ENCODE assay signal across 1 cellular context in the genomic region with DNA sequence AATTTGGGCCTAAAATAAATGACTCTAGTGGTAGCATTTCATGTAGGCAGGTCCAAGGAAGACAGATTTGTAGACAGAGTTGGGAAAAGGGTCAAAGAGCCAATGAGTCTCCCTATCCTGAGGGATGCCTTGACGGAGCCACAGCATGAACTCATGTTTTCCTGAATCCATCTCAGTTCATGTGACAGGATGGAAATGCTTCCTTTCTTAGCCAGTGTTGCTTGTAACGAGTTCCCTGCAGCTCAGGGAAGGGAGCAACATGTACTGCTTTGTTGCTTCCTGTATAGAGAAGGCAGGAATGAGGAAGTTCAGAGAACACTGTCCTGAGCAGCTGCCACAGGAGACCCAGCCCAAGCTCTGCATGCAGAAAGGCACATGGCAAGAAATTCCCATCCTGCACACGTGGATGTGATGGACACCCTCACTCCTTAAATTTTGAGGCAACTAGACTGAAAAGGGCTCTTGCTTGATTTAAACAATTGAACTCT.
TF ChIP-seq lines count a peak whose summit lies in the region.

No MANE protein-coding gene starts in this region.

TF ChIP-seq in HepG2, 621 proteins besides CTCF, POLR2A, EP300 and RAD21 (continued from another document and continues in another):
- TF ChIP-seq, protein P1, sequence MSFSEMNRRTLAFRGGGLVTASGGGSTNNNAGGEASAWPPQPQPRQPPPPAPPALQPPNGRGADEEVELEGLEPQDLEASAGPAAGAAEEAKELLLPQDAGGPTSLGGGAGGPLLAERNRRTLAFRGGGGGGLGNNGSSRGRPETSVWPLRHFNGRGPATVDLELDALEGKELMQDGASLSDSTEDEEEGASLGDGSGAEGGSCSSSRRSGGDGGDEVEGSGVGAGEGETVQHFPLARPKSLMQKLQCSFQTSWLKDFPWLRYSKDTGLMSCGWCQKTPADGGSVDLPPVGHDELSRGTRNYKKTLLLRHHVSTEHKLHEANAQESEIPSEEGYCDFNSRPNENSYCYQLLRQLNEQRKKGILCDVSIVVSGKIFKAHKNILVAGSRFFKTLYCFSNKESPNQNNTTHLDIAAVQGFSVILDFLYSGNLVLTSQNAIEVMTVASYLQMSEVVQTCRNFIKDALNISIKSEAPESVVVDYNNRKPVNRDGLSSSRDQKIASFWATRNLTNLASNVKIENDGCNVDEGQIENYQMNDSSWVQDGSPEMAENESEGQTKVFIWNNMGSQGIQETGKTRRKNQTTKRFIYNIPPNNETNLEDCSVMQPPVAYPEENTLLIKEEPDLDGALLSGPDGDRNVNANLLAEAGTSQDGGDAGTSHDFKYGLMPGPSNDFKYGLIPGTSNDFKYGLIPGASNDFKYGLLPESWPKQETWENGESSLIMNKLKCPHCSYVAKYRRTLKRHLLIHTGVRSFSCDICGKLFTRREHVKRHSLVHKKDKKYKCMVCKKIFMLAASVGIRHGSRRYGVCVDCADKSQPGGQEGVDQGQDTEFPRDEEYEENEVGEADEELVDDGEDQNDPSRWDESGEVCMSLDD (CRISPR knock-in tag; IDR thresholded peaks at IDR 0.05; ENCODE audit: borderline replicate concordance), result no peak
- TF ChIP-seq, protein P2, sequence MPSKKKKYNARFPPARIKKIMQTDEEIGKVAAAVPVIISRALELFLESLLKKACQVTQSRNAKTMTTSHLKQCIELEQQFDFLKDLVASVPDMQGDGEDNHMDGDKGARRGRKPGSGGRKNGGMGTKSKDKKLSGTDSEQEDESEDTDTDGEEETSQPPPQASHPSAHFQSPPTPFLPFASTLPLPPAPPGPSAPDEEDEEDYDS (CRISPR knock-in tag; IDR thresholded peaks at IDR 0.05), result peak; percentile 43; the same call in 1 of the 2 replicates
- TF ChIP-seq MAZ (IDR thresholded peaks at IDR 0.05; ENCODE audit: borderline replicate concordance, low read depth, low read length) (no peak), MAZ (CRISPR knock-in tag; IDR thresholded peaks at IDR 0.05; ENCODE audit: low read depth) (no peak), ZNF839 (CRISPR knock-in tag; IDR thresholded peaks at IDR 0.05; ENCODE audit: borderline replicate concordance) (no peak), TOPORS (CRISPR knock-in tag; IDR thresholded peaks at IDR 0.05) (no peak), SALL1 (CRISPR knock-in tag; IDR thresholded peaks at IDR 0.05) (peak; percentile 58), MIER3 (CRISPR knock-in tag; IDR thresholded peaks at IDR 0.05; ENCODE audit: borderline replicate concordance) (no peak), ZNF296 (CRISPR knock-in tag; conservative IDR thresholded peaks at IDR 0.05) (no peak), RAD51 (IDR thresholded peaks at IDR 0.05; ENCODE audit: borderline replicate concordance) (no peak), IKZF1 (IDR thresholded peaks at IDR 0.05) (no peak), ZNF34 (CRISPR knock-in tag; IDR thresholded peaks at IDR 0.05; ENCODE audit: borderline replicate concordance) (no peak), PPARG (CRISPR knock-in tag; conservative IDR thresholded peaks at IDR 0.05) (0 out of 2 replicates have a peak, but pooled peaks have one; percentile 42), ZBTB38 (CRISPR knock-in tag; IDR thresholded peaks at IDR 0.05) (no peak; the same call in 1 of the 2 replicates), SRSF4 (IDR thresholded peaks at IDR 0.05; ENCODE audit: low read depth, low read length, poor library complexity, severe bottlenecking) (no peak), ZNF264 (CRISPR knock-in tag; IDR thresholded peaks at IDR 0.05) (no peak), SETDB1 (CRISPR knock-in tag; IDR thresholded peaks at IDR 0.05; ENCODE audit: borderline replicate concordance) (no peak), PITX1 (CRISPR knock-in tag; IDR thresholded peaks at IDR 0.05) (peak; percentile 60), SOX5 (CRISPR knock-in tag; IDR thresholded peaks at IDR 0.05; ENCODE audit: borderline replicate concordance) (peak; percentile 44; the same call in 1 of the 2 replicates), RARA (CRISPR knock-in tag; IDR thresholded peaks at IDR 0.05) (peak; percentile 36; the same call in 1 of the 2 replicates), STAT5B (CRISPR knock-in tag; IDR thresholded peaks at IDR 0.05) (no peak), HNRNPK (IDR thresholded peaks at IDR 0.05; ENCODE audit: low read depth, low read length, poor library complexity, severe bottlenecking) (no peak), RXRB (CRISPR knock-in tag; IDR thresholded peaks at IDR 0.05; ENCODE audit: borderline replicate concordance) (peak; percentile 62; the same call in 1 of the 2 replicates), ETV6 (CRISPR knock-in tag; conservative IDR thresholded peaks at IDR 0.05) (no peak), ZSCAN21 (CRISPR knock-in tag; IDR thresholded peaks at IDR 0.05; ENCODE audit: borderline replicate concordance) (peak; percentile 46; the same call in 1 of the 2 replicates), ZNF724P (CRISPR knock-in tag; IDR thresholded peaks at IDR 0.05; ENCODE audit: borderline replicate concordance) (no peak), MAF1 (CRISPR knock-in tag; IDR thresholded peaks at IDR 0.05; ENCODE audit: borderline replicate concordance) (no peak), TBL1XR1 (IDR thresholded peaks at IDR 0.05; ENCODE audit: borderline replicate concordance, low read length, partially characterized antibody) (no peak), ZBTB7A (CRISPR knock-in tag; IDR thresholded peaks at IDR 0.05) (no peak), ZNF143 (CRISPR knock-in tag; IDR thresholded peaks at IDR 0.05) (no peak), ZNF841 (CRISPR knock-in tag; IDR thresholded peaks at IDR 0.05; ENCODE audit: borderline replicate concordance) (no peak), ZNF138 (CRISPR knock-in tag; IDR thresholded peaks at IDR 0.05; ENCODE audit: low read depth) (no peak), ZMYM3 (CRISPR knock-in tag; IDR thresholded peaks at IDR 0.05) (peak; percentile 63; the same call in 1 of the 2 replicates), ZNF180 (CRISPR knock-in tag; IDR thresholded peaks at IDR 0.05; ENCODE audit: borderline replicate concordance, low read depth) (no peak), ZNF234 (CRISPR knock-in tag; conservative IDR thresholded peaks at IDR 0.05) (no peak), CENPT (CRISPR knock-in tag; IDR thresholded peaks at IDR 0.05; ENCODE audit: low read depth) (0 out of 2 replicates have a peak, but pooled peaks have one; percentile 48), NR2C2 (CRISPR knock-in tag; IDR thresholded peaks at IDR 0.05; ENCODE audit: borderline replicate concordance) (no peak), HNRNPH1 (optimal IDR thresholded peaks at IDR 0.05; ENCODE audit: low read depth, low read length) (no peak)
- TF ChIP-seq, protein P3, sequence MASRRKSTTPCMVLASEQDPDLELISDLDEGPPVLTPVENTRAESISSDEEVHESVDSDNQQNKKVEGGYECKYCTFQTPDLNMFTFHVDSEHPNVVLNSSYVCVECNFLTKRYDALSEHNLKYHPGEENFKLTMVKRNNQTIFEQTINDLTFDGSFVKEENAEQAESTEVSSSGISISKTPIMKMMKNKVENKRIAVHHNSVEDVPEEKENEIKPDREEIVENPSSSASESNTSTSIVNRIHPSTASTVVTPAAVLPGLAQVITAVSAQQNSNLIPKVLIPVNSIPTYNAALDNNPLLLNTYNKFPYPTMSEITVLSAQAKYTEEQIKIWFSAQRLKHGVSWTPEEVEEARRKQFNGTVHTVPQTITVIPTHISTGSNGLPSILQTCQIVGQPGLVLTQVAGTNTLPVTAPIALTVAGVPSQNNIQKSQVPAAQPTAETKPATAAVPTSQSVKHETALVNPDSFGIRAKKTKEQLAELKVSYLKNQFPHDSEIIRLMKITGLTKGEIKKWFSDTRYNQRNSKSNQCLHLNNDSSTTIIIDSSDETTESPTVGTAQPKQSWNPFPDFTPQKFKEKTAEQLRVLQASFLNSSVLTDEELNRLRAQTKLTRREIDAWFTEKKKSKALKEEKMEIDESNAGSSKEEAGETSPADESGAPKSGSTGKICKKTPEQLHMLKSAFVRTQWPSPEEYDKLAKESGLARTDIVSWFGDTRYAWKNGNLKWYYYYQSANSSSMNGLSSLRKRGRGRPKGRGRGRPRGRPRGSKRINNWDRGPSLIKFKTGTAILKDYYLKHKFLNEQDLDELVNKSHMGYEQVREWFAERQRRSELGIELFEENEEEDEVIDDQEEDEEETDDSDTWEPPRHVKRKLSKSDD (CRISPR knock-in tag; IDR thresholded peaks at IDR 0.05; ENCODE audit: low read depth), result no peak
- TF ChIP-seq, protein P4, sequence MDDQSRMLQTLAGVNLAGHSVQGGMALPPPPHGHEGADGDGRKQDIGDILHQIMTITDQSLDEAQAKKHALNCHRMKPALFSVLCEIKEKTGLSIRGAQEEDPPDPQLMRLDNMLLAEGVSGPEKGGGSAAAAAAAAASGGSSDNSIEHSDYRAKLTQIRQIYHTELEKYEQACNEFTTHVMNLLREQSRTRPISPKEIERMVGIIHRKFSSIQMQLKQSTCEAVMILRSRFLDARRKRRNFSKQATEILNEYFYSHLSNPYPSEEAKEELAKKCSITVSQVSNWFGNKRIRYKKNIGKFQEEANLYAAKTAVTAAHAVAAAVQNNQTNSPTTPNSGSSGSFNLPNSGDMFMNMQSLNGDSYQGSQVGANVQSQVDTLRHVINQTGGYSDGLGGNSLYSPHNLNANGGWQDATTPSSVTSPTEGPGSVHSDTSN (CRISPR knock-in tag; IDR thresholded peaks at IDR 0.05; ENCODE audit: borderline replicate concordance), result no peak
- TF ChIP-seq, protein P5, sequence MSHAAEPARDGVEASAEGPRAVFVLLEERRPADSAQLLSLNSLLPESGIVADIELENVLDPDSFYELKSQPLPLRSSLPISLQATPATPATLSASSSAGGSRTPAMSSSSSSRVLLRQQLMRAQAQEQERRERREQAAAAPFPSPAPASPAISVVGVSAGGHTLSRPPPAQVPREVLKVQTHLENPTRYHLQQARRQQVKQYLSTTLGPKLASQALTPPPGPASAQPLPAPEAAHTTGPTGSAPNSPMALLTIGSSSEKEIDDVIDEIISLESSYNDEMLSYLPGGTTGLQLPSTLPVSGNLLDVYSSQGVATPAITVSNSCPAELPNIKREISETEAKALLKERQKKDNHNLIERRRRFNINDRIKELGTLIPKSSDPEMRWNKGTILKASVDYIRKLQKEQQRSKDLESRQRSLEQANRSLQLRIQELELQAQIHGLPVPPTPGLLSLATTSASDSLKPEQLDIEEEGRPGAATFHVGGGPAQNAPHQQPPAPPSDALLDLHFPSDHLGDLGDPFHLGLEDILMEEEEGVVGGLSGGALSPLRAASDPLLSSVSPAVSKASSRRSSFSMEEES (CRISPR knock-in tag; IDR thresholded peaks at IDR 0.05), result peak; percentile 52
- TF ChIP-seq, protein P6, sequence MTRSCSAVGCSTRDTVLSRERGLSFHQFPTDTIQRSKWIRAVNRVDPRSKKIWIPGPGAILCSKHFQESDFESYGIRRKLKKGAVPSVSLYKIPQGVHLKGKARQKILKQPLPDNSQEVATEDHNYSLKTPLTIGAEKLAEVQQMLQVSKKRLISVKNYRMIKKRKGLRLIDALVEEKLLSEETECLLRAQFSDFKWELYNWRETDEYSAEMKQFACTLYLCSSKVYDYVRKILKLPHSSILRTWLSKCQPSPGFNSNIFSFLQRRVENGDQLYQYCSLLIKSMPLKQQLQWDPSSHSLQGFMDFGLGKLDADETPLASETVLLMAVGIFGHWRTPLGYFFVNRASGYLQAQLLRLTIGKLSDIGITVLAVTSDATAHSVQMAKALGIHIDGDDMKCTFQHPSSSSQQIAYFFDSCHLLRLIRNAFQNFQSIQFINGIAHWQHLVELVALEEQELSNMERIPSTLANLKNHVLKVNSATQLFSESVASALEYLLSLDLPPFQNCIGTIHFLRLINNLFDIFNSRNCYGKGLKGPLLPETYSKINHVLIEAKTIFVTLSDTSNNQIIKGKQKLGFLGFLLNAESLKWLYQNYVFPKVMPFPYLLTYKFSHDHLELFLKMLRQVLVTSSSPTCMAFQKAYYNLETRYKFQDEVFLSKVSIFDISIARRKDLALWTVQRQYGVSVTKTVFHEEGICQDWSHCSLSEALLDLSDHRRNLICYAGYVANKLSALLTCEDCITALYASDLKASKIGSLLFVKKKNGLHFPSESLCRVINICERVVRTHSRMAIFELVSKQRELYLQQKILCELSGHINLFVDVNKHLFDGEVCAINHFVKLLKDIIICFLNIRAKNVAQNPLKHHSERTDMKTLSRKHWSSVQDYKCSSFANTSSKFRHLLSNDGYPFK (CRISPR knock-in tag; IDR thresholded peaks at IDR 0.05; ENCODE audit: borderline replicate concordance), result no peak
- TF ChIP-seq, protein P7, sequence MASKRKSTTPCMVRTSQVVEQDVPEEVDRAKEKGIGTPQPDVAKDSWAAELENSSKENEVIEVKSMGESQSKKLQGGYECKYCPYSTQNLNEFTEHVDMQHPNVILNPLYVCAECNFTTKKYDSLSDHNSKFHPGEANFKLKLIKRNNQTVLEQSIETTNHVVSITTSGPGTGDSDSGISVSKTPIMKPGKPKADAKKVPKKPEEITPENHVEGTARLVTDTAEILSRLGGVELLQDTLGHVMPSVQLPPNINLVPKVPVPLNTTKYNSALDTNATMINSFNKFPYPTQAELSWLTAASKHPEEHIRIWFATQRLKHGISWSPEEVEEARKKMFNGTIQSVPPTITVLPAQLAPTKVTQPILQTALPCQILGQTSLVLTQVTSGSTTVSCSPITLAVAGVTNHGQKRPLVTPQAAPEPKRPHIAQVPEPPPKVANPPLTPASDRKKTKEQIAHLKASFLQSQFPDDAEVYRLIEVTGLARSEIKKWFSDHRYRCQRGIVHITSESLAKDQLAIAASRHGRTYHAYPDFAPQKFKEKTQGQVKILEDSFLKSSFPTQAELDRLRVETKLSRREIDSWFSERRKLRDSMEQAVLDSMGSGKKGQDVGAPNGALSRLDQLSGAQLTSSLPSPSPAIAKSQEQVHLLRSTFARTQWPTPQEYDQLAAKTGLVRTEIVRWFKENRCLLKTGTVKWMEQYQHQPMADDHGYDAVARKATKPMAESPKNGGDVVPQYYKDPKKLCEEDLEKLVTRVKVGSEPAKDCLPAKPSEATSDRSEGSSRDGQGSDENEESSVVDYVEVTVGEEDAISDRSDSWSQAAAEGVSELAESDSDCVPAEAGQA (IDR thresholded peaks at IDR 0.05; ENCODE audit: low read depth), result no peak; the same call in 1 of the 2 replicates
- TF ChIP-seq, protein P7 (CRISPR knock-in tag; IDR thresholded peaks at IDR 0.05; ENCODE audit: borderline replicate concordance), result no peak
